In genomic region chr1:109248444-109248796, GRCh38 we compare ENCODE assay signal across 14 cellular contexts. TPM values are rescaled to one million over a fixed set of nuclear protein-coding genes. Genes with fewer than 3 reads are reported as not detected.
"Had no signal": no experiment of that assay in that cellular context is flagged by ENCODE, and none has a peak within 500 bp of the region (broad histone marks: within the 10 kb centered on the region; RNA-seq: fewer than 3 reads in every experiment).

No MANE protein-coding gene starts in this region.

- H3K36me3 ChIP-seq: colonic mucosa, ovary, thoracic aorta, vagina had no signal

- H3K27me3 ChIP-seq: colonic mucosa, ovary, vagina had no signal

- H3K4me1 ChIP-seq: colonic mucosa had no signal

- DNase-seq: activated gamma-delta T cell treated with Interleukin-2 at 50 U/mL for 16 hours; activated T-cell treated with anti-CD3 and anti-CD28 coated beads, Interleukin-2, amount 50 U/mL, for 1 hour; colonic mucosa; esophagus squamous epithelium; foreskin fibroblast; mammary epithelial cell; nephron progenitor cell; stomach had no signal

- H3K9me3 ChIP-seq: colonic mucosa, esophagus squamous epithelium, ovary, stomach, thoracic aorta, vagina had no signal

- H3K27ac Mint-ChIP-seq: nephron progenitor cell had no signal

- H3K27ac ChIP-seq: colonic mucosa, ovary, stomach, thoracic aorta, vagina had no signal

RNA-seq across cellular contexts. Expression of gene MYBPHL, which starts 58.4 kb away (rescaled TPM):
- total RNA-seq: aorta; colonic mucosa; esophagus squamous epithelium; left lobe of liver; stomach; T-helper 2 cell treated with Interferon-gamma antibody and Interleukin-4, amounts not matched to agents 100 ng/mL and 5 ng/mL, for 36 hours; vagina had no signal
- polyA plus RNA-seq: aorta, ovary had no signal
